1 cellular context compared by ENCODE assay signal in the genomic region with DNA sequence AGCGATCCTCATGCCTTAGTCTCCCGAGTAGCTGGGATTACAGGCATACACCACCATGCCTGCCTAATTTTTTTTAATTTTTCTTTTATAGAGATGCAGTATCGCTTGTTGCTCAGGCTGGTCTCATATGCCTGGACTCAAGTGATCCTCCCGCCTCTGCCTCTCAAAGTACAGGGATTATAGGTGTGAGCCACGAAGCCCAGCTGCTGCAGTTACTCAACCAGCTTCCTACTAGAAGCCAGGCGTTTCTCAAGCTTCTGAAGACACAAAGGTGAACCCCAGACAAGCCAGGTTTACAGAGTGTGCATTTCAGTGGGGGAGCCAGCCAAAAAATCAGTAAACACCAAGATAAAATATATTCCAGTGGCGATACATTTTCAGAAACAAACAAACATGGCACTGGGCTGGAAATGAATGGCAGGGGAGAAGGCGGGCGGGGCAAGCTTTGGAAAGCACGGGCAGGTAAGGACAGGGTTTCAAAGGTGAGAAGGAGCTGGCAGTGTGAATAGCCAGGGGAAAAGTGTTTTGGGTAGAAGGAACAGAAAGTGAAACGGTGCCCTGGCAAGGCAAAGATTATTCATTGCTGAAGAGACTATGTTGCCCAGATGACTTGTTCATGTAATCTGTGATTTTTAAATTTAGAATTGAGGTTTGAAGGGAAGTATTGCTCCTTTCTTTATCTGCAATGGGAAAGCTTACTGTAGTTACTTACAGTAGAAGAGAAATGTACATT.
TF ChIP-seq lines count a peak whose summit lies in the region.

No MANE protein-coding gene starts in this region.

TF ChIP-seq in GM12878, 131 proteins besides CTCF, POLR2A, EP300 and RAD21 (continued from another document):
- TF ChIP-seq BCL3 (IDR thresholded peaks at IDR 0.05; ENCODE audit: borderline replicate concordance, insufficient read depth, low read depth, low read length, poor library complexity, severe bottlenecking): no peak
- no peak for TF ChIP-seq CUX1 (IDR thresholded peaks at IDR 0.05; ENCODE audit: insufficient replicate concordance, low read depth, low read length)
- TF ChIP-seq, protein P1, sequence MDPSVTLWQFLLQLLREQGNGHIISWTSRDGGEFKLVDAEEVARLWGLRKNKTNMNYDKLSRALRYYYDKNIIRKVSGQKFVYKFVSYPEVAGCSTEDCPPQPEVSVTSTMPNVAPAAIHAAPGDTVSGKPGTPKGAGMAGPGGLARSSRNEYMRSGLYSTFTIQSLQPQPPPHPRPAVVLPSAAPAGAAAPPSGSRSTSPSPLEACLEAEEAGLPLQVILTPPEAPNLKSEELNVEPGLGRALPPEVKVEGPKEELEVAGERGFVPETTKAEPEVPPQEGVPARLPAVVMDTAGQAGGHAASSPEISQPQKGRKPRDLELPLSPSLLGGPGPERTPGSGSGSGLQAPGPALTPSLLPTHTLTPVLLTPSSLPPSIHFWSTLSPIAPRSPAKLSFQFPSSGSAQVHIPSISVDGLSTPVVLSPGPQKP (IDR thresholded peaks at IDR 0.05; ENCODE audit: low read depth, low read length): no peak
- TF ChIP-seq, protein P2, sequence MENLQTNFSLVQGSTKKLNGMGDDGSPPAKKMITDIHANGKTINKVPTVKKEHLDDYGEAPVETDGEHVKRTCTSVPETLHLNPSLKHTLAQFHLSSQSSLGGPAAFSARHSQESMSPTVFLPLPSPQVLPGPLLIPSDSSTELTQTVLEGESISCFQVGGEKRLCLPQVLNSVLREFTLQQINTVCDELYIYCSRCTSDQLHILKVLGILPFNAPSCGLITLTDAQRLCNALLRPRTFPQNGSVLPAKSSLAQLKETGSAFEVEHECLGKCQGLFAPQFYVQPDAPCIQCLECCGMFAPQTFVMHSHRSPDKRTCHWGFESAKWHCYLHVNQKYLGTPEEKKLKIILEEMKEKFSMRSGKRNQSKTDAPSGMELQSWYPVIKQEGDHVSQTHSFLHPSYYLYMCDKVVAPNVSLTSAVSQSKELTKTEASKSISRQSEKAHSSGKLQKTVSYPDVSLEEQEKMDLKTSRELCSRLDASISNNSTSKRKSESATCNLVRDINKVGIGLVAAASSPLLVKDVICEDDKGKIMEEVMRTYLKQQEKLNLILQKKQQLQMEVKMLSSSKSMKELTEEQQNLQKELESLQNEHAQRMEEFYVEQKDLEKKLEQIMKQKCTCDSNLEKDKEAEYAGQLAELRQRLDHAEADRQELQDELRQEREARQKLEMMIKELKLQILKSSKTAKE (IDR thresholded peaks at IDR 0.05; ENCODE audit: low read depth, poor library complexity, severe bottlenecking): no peak
- 0 out of 2 replicates have a peak, but pooled peaks have one; percentile 20 for TF ChIP-seq JUNB (IDR thresholded peaks at IDR 0.05)
- TF ChIP-seq MYC (IDR thresholded peaks at IDR 0.05; ENCODE audit: insufficient read depth, insufficient read length, insufficient replicate concordance, low read length, severe bottlenecking): no peak
